Comparison of ENCODE assay signal across 8 cellular contexts in genomic region chr7:124032369-124033092, GRCh38. TPM values are rescaled to one million over a fixed set of nuclear protein-coding genes. Genes with fewer than 3 reads are reported as not detected.
DNase-seq lines count a peak whose midpoint lies in the region; ATAC-seq, FAIRE-seq and TF ChIP-seq lines count a peak whose summit lies in the region.

TMEM229A (minus strand) TSS chr7:124033067; CDS start chr7:124033003, 64 bp downstream.

- H3K9ac ChIP-seq in keratinocyte (ENCODE audit: control insufficient read depth, extremely low read depth, insufficient read depth, low read length) = no peak within 1 kb of the TSS
- H3K9ac ChIP-seq in smooth muscle cell (ENCODE audit: low read depth) = no peak within 1 kb of the TSS

- DNase-seq in COLO668 (lab: John Stamatoyannopoulos, UW; ENCODE audit: unreplicated experiment) (peak; percentile 75), NCI-H526 treated with DMSO at 0.1 percent for 48 hours (lab: John Stamatoyannopoulos, UW) (peak; percentile 56), cardiac fibroblast (ENCODE audit: low read depth in 2 of 2) (peak; percentile 28 to 64), keratinocyte (ENCODE audit: low read depth, low spot score) (no peak), smooth muscle cell (lab: John Stamatoyannopoulos, UW; ENCODE audit: unreplicated experiment) (peak; percentile 25)

- no peaks in the 10 kb centered on the region for H3F3A ChIP-seq in smooth muscle cell (ENCODE audit: low read depth)

- no peaks in the 10 kb centered on the region for H3K9me3 ChIP-seq in keratinocyte (ENCODE audit: control insufficient read depth, low read depth, low read length)
- no peaks in the 10 kb centered on the region for H3K9me3 ChIP-seq in smooth muscle cell (replicated peaks; ENCODE audit: low read depth)

- under 1% methylated on average over 74 of the region's 86 CpGs for WGBS in smooth muscle cell (ENCODE audit: low lambda C conversion rate)

- H3K79me2 ChIP-seq in keratinocyte (ENCODE audit: control insufficient read depth, insufficient read depth, low read length) (no peaks in the 10 kb centered on the region), smooth muscle cell (ENCODE audit: low read depth) (no peaks in the 10 kb centered on the region)

- H3K4me3 ChIP-seq in cardiac fibroblast (replicated peaks in 1 of 2; ENCODE audit: low read depth in 2 of 2, low read length in 2 of 2) (peak within 1 kb of the TSS; percentile 37 to 68), keratinocyte (ENCODE audit: control insufficient read depth in 2 of 3, extremely low read depth in 1 of 3, insufficient read depth in 2 of 3, low read depth in 1 of 3, low read length in 3 of 3) (peak within 1 kb of the TSS in 2 of 3 experiments; percentile 26 to 34), smooth muscle cell (peak within 1 kb of the TSS; percentile 66)

- TF ChIP-seq CTCF in cardiac fibroblast (IDR thresholded peaks at IDR 0.05; ENCODE audit: low read depth, low read length) (no peak), keratinocyte (optimal IDR thresholded peaks at IDR 0.05 in 1 of 3, IDR thresholded peaks at IDR 0.05 in 1 of 3, conservative IDR thresholded peaks at IDR 0.05 in 1 of 3; ENCODE audit: extremely low read depth in 1 of 3, insufficient read depth in 2 of 3, low read length in 3 of 3) (no peak), smooth muscle cell (IDR thresholded peaks at IDR 0.05; ENCODE audit: borderline replicate concordance, insufficient read depth, poor library complexity, severe bottlenecking) (no peak)

- ATAC-seq in GM21423 (IDR thresholded peaks at IDR 0.05; ENCODE audit: unreplicated experiment) (peak; percentile 49), HG02870 (IDR thresholded peaks at IDR 0.05; ENCODE audit: unreplicated experiment) (no peak), GM18520 (IDR thresholded peaks at IDR 0.05; ENCODE audit: unreplicated experiment) (no peak)

- dilution Hi-C loops in keratinocyte (cut with MboI; ENCODE audit: extremely low pct_ligation_motif_present, low sequenced_read_pairs) = no loop called here

- no peak for FAIRE-seq in keratinocyte (lab: Jason Lieb, UNC)

- H3K9me1 ChIP-seq in keratinocyte (ENCODE audit: control insufficient read depth, extremely low read depth, insufficient read depth, low read length) = no peaks in the 10 kb centered on the region

- H2AFZ ChIP-seq in keratinocyte (ENCODE audit: control insufficient read depth, low read length) = no peak within 1 kb of the TSS
- peak within 1 kb of the TSS; percentile 47 for H2AFZ ChIP-seq in smooth muscle cell (ENCODE audit: low read depth)

- H3K27ac ChIP-seq in keratinocyte (ENCODE audit: control insufficient read depth, insufficient read depth, low read length) (no peak within 1 kb of the TSS), smooth muscle cell (ENCODE audit: low read depth) (no peak within 1 kb of the TSS)

- peaks cover 38% of the 10 kb centered on the region for H3K27me3 ChIP-seq in keratinocyte (ENCODE audit: control insufficient read depth, extremely low read depth, insufficient read depth, low read length)
- peaks cover 46% of the 10 kb centered on the region for H3K27me3 ChIP-seq in smooth muscle cell (ENCODE audit: low read depth)

- H3K4me2 ChIP-seq in keratinocyte (ENCODE audit: control insufficient read depth, extremely low read depth, insufficient read depth, low read depth, low read length) (peak within 1 kb of the TSS; percentile 61), smooth muscle cell (peak within 1 kb of the TSS; percentile 100)

- H3K4me1 ChIP-seq in keratinocyte (ENCODE audit: control insufficient read depth, extremely low read depth, insufficient read depth, low read length) (no peaks in the 10 kb centered on the region), smooth muscle cell (ENCODE audit: low read depth) (peaks cover 7% of the 10 kb centered on the region)

- H3K36me3 ChIP-seq in keratinocyte (ENCODE audit: control insufficient read depth in 2 of 2, extremely low read depth in 1 of 2, insufficient read depth in 2 of 2, low read length in 2 of 2) = no peaks in the 10 kb centered on the region
- no peaks in the 10 kb centered on the region for H3K36me3 ChIP-seq in smooth muscle cell (ENCODE audit: low read depth)

- H4K20me1 ChIP-seq in keratinocyte (ENCODE audit: control insufficient read depth, extremely low read depth, insufficient read depth, low read length) (no peaks in the 10 kb centered on the region), smooth muscle cell (ENCODE audit: low read depth) (no peaks in the 10 kb centered on the region)

RNA-seq across cellular contexts. Expression of gene TMEM229A, which starts in this region (rescaled TPM):
- polyA plus RNA-seq in keratinocyte = not detected in 3 replicates
- polyA plus RNA-seq in keratinocyte (2011; ENCODE audit: low read depth) = not detected
- polyA plus RNA-seq in keratinocyte (2011; cell fraction: cytosol; rRNA removed) = not detected in 2 replicates
- polyA plus RNA-seq in keratinocyte (2011; cell fraction: nucleus; rRNA removed) = not detected in 2 replicates
- not detected in 2 replicates for polyA plus RNA-seq in keratinocyte (2012; ENCODE audit: low replicate concordance)
- polyA minus RNA-seq in keratinocyte = not detected in 3 replicates
- not detected for polyA minus RNA-seq in keratinocyte (2011; cell fraction: cytosol; rRNA and poly(A)+ RNA removed)
- not detected in 2 replicates for polyA minus RNA-seq in keratinocyte (2011; cell fraction: nucleus; rRNA and poly(A)+ RNA removed)
- total RNA-seq in smooth muscle cell = not detected in 2 replicates
- not detected in 2 replicates for polyA plus RNA-seq in smooth muscle cell

Comparison
In these comparisons a context has a peak if more than half of its experiments do, and no peak if none do; other contexts are left out.
1. Peak in DNase-seq, H3K4me3 ChIP-seq and H3K4me2 ChIP-seq in smooth muscle cell; RNA of the gene not detected or under 1 TPM.